8 cellular contexts compared by ENCODE assay signal in the genomic region with DNA sequence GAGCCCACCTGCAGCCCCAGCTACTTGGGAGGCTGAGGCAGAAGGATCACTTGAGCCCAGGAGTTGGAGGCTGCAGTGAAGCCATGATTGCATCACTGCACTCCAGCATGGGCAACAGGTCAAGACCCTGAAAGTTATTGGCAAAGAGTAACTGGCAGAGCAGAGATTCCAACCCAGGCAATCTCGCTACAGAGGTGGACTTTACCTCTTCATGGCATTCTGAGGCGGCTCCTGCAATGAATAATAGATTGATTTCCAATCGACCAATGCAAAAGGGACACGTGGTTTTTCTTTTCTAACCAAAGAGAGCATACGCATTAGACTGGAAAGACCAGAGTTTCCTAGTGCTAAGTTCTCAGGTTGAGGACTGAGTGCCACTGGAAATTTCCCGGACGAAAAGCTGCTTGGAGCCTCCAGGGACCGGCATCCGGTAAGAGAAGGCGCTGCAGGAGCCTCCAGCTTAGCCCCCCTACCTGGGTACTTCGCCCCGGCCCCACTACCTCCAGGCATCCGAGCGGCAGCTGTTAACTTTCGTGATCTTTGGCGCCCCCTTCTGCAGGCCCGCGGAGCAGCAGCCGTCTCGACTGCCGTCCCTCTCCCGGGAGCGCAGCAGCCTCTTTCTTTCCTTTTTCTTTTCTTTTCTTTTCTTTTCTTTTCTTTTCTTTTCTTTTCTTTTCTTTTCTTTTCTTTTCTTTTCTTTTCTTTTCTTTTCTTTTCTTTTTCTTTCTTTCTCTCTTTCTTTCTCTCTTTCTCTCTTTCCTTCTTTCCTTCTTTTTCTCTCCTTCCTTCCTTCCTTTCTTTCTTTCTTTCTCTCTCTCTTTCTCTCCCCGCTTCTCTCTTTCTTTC. TPM values are rescaled to one million over a fixed set of nuclear protein-coding genes. Genes with fewer than 3 reads are reported as not detected.
DNase-seq lines count a peak whose midpoint lies in the region; ATAC-seq and TF ChIP-seq lines count a peak whose summit lies in the region.

No MANE protein-coding gene starts in this region.

- H3K27me3 Mint-ChIP-seq in activated CD8-positive, alpha-beta memory T cell treated with anti-CD3 and anti-CD28 coated beads, Interleukin-2, amount 10 ng/mL, durations not matched to agents 7 days and 5 days = no peaks in the 10 kb centered on the region

- H3K27me3 ChIP-seq in mucosa of rectum (ENCODE audit: control insufficient read depth in 2 of 2, insufficient read depth in 2 of 2, low read length in 2 of 2) = no peaks in the 10 kb centered on the region

- peak overlapping the region; percentile 26 for H3K4me3 Mint-ChIP-seq in activated CD8-positive, alpha-beta memory T cell treated with anti-CD3 and anti-CD28 coated beads, Interleukin-2, amount 10 ng/mL, durations not matched to agents 7 days and 5 days

- H3K9ac ChIP-seq in mucosa of rectum (ENCODE audit: low read depth in 1 of 2, low read length in 2 of 2) = peak overlapping the region; percentile 65 to 70

- peak; percentile 75 for TF ChIP-seq CTCF in AG10803 (conservative IDR thresholded peaks at IDR 0.05; ENCODE audit: low read length)

- DNase-seq in AG10803 (ENCODE audit: low read depth) = peak; percentile 33
- peak; percentile 15 for DNase-seq in GOT3 (lab: John Stamatoyannopoulos, UW)
- peak; percentile 67 for DNase-seq in NCI-H748 treated with DMSO at 0.1 percent for 48 hours (lab: John Stamatoyannopoulos, UW)
- DNase-seq in activated CD8-positive, alpha-beta memory T cell treated with anti-CD3 and anti-CD28 coated beads, Interleukin-2, amount 10 ng/mL, durations not matched to agents 7 days and 5 days = peak; percentile 89
- DNase-seq in epidermal melanocyte (ENCODE audit: insufficient read length, low spot score) = peak; percentile 65
- peak; percentile 77 for DNase-seq in stimulated activated CD8-positive, alpha-beta memory T cell treated with anti-CD3 and anti-CD28 coated beads, Interleukin-7, amount 100 ng/mL, for 1 hour (ENCODE audit: low read depth in 2 of 2)

- H3K9me3 ChIP-seq in mucosa of rectum (ENCODE audit: control insufficient read depth in 2 of 2, low read length in 2 of 2) = no peaks in the 10 kb centered on the region

- H3K4me3 ChIP-seq in AG10803 (ENCODE audit: low read length) (peak overlapping the region; percentile 10), mucosa of rectum (ENCODE audit: low read length in 2 of 2) (peak overlapping the region; percentile 50 to 66)

- peak overlapping the region; percentile 28 for H3K27ac Mint-ChIP-seq in activated CD8-positive, alpha-beta memory T cell treated with anti-CD3 and anti-CD28 coated beads, Interleukin-2, amount 10 ng/mL, durations not matched to agents 7 days and 5 days

- H3K36me3 ChIP-seq in mucosa of rectum (ENCODE audit: control insufficient read depth in 2 of 2, insufficient read depth in 2 of 2, low read length in 2 of 2) = no peaks in the 10 kb centered on the region

- no peak for ATAC-seq in activated CD8-positive, alpha-beta memory T cell treated with anti-CD3 and anti-CD28 coated beads, Interleukin-2, amount 10 ng/mL, durations not matched to agents 7 days and 5 days
- no peak for ATAC-seq in GM19467 (IDR thresholded peaks at IDR 0.05; ENCODE audit: unreplicated experiment)

- no peaks in the 10 kb centered on the region for H3K36me3 Mint-ChIP-seq in activated CD8-positive, alpha-beta memory T cell treated with anti-CD3 and anti-CD28 coated beads, Interleukin-2, amount 10 ng/mL, durations not matched to agents 7 days and 5 days

- CTCF ChIA-PET in activated CD8-positive, alpha-beta memory T cell treated with anti-CD3 and anti-CD28 coated beads, Interleukin-2, amount 10 ng/mL, durations not matched to agents 7 days and 5 days (lab: Charles Lee) = interaction anchor here (0.6 to 6.9 kb wide), 41 partner anchors 10 to 314 kb away, joined by 3 to 61 read pairs (median 4); partner anchors contain the start of genes AP4M1, CNPY4, COPS6 and GPC2

- peaks cover 18 to 24% of the 10 kb centered on the region in 2 donors for H3K4me1 ChIP-seq in mucosa of rectum (ENCODE audit: control insufficient read depth in 2 of 2, insufficient read depth in 2 of 2, low read length in 2 of 2)

- no peaks in the 10 kb centered on the region for H3K9me3 Mint-ChIP-seq in activated CD8-positive, alpha-beta memory T cell treated with anti-CD3 and anti-CD28 coated beads, Interleukin-2, amount 10 ng/mL, durations not matched to agents 7 days and 5 days (ENCODE audit: low read depth)

- H3K27ac ChIP-seq in mucosa of rectum (ENCODE audit: low read depth in 2 of 2, low read length in 2 of 2) = peak overlapping the region in 1 of 2 donors; percentile 37

- peaks cover 28% of the 10 kb centered on the region for H3K4me1 Mint-ChIP-seq in activated CD8-positive, alpha-beta memory T cell treated with anti-CD3 and anti-CD28 coated beads, Interleukin-2, amount 10 ng/mL, durations not matched to agents 7 days and 5 days

RNA-seq across cellular contexts. Expression of gene MBLAC1, which starts 4.1 kb away (rescaled TPM):
- 1 to 10 TPM; 5.6 to 7.5 TPM for total RNA-seq in activated CD8-positive, alpha-beta memory T cell treated with anti-CD3 and anti-CD28 coated beads, Interleukin-2, amount 10 ng/mL, durations not matched to agents 7 days and 5 days

RNA-seq across cellular contexts. Expression of gene CNPY4, which starts 11.4 kb away (rescaled TPM):
- total RNA-seq in activated CD8-positive, alpha-beta memory T cell treated with anti-CD3 and anti-CD28 coated beads, Interleukin-2, amount 10 ng/mL, durations not matched to agents 7 days and 5 days = 10 to 100 TPM; 27.3 to 28.0 TPM

RNA-seq across cellular contexts. Expression of gene TAF6, which starts 11.7 kb away (rescaled TPM):
- 10 to 100 TPM; 70.4 to 71.4 TPM for total RNA-seq in activated CD8-positive, alpha-beta memory T cell treated with anti-CD3 and anti-CD28 coated beads, Interleukin-2, amount 10 ng/mL, durations not matched to agents 7 days and 5 days

RNA-seq across cellular contexts. Expression of gene LAMTOR4, which starts 17.9 kb away (rescaled TPM):
- total RNA-seq in activated CD8-positive, alpha-beta memory T cell treated with anti-CD3 and anti-CD28 coated beads, Interleukin-2, amount 10 ng/mL, durations not matched to agents 7 days and 5 days = 100 to 1,000 TPM; 119 to 151 TPM

RNA-seq across cellular contexts. Expression of gene TRAPPC14, which starts 27.7 kb away (rescaled TPM):
- 10 to 100 TPM; 36.8 to 43.5 TPM for total RNA-seq in activated CD8-positive, alpha-beta memory T cell treated with anti-CD3 and anti-CD28 coated beads, Interleukin-2, amount 10 ng/mL, durations not matched to agents 7 days and 5 days

Comparison
In these comparisons a context has a peak if more than half of its experiments do, and no peak if none do; other contexts are left out.
1. DNase-seq: peak in every context shown above with its lines; median percentile 89 in activated CD8-positive, alpha-beta memory T cell treated with anti-CD3 and anti-CD28 coated beads, Interleukin-2, amount 10 ng/mL, durations not matched to agents 7 days and 5 days; 77 in stimulated activated CD8-positive, alpha-beta memory T cell treated with anti-CD3 and anti-CD28 coated beads, Interleukin-7, amount 100 ng/mL, for 1 hour; 67 in NCI-H748 treated with DMSO at 0.1 percent for 48 hours; 65 in epidermal melanocyte; 33 in AG10803; 15 in GOT3.